Comparison of ENCODE assay signal across 8 cellular contexts in the genomic region with DNA sequence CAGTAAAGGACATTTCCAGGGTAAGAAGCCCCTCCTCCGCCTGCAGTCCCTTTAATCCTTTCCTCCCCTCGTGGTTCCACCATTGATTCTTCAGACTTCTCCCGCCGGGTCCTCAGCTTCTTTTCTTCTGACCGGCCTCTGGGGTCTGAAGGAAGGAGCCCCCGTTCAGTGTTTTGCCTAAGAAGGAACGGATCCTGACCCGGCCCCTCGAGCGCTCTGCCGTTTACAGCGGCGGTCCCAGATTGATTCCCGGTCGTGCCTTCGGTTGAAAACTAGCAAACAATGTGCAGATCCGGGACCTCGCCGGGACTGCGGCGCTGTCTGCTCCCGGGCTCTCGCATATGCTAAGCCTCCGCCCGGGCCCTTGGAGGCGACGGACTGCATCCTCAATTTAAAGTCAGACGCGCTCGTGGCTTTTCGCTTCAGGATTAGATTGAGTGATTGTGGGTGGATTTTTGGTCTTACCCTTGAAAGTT. TPM values are rescaled to one million over a fixed set of nuclear protein-coding genes. Genes with fewer than 3 reads are reported as not detected.
DNase-seq lines count a peak whose midpoint lies in the region; ATAC-seq, FAIRE-seq and TF ChIP-seq lines count a peak whose summit lies in the region.

No MANE protein-coding gene starts in this region.

- H3K9ac ChIP-seq in duodenal mucosa (ENCODE audit: low read depth in 1 of 2, low read length in 2 of 2), result peak overlapping the region; percentile 91 to 92

- peaks cover 59% of the 10 kb centered on the region for H3K4me1 Mint-ChIP-seq in activated CD4-positive, alpha-beta T cell treated with anti-CD3 and anti-CD28 coated beads, Interleukin-2, amount 10 ng/mL, durations not matched to agents 7 days and 5 days

- H3K9me3 ChIP-seq in duodenal mucosa (ENCODE audit: control insufficient read depth in 1 of 2, low read length in 2 of 2) (no peaks in the 10 kb centered on the region), right lobe of liver (no peaks in the 10 kb centered on the region)

- CTCF ChIA-PET in activated CD4-positive, alpha-beta T cell treated with anti-CD3 and anti-CD28 coated beads, Interleukin-2, amount 10 ng/mL, durations not matched to agents 7 days and 5 days (lab: Charles Lee), result interaction anchor here (0.7 kb wide), 1 partner anchor 532 kb away, joined by 3 read pairs; the partner anchor contains the start of gene CROT

- FAIRE-seq in H54 (lab: Jason Lieb, UNC), result peak; percentile 58

- POLR2A ChIA-PET in activated CD4-positive, alpha-beta T cell treated with anti-CD3 and anti-CD28 coated beads, Interleukin-2, amount 10 ng/mL, durations not matched to agents 7 days and 5 days (lab: Charles Lee), result no interaction called here

- H3K4me3 Mint-ChIP-seq in activated CD4-positive, alpha-beta T cell treated with anti-CD3 and anti-CD28 coated beads, Interleukin-2, amount 10 ng/mL, durations not matched to agents 7 days and 5 days, result peak overlapping the region; percentile 77

- peaks cover 55% of the 10 kb centered on the region for H3K36me3 Mint-ChIP-seq in activated CD4-positive, alpha-beta T cell treated with anti-CD3 and anti-CD28 coated beads, Interleukin-2, amount 10 ng/mL, durations not matched to agents 7 days and 5 days (ENCODE audit: low read depth)

- DNase-seq in CD1c-positive myeloid dendritic cell (ENCODE audit: extremely low spot score), result peak; percentile 64
- DNase-seq in H54 (ENCODE audit: insufficient read length, low spot score), result peak; percentile 14
- peak; percentile 66 for DNase-seq in NCI-H2171 treated with DMSO at 0.1 percent for 48 hours (lab: John Stamatoyannopoulos, UW)
- DNase-seq in activated CD4-positive, alpha-beta T cell treated with anti-CD3 and anti-CD28 coated beads, Interleukin-2, amount 10 ng/mL, durations not matched to agents 7 days and 5 days, result peak; percentile 61
- DNase-seq in right lobe of liver, result peak; percentile 72 to 82 (median 74)
- peak; percentile 52 for DNase-seq in stimulated activated CD4-positive, alpha-beta T cell treated with anti-CD3 and anti-CD28 coated beads, Interleukin-4, amount 100 ng/mL, for 1 hour

- H3K9me3 Mint-ChIP-seq in activated CD4-positive, alpha-beta T cell treated with anti-CD3 and anti-CD28 coated beads, Interleukin-2, amount 10 ng/mL, durations not matched to agents 7 days and 5 days, result peaks cover 10% of the 10 kb centered on the region

- intact Hi-C loops in right lobe of liver (cut with DNase I), result no loop called here

- ATAC-seq in right lobe of liver (peak; percentile 48 to 60 (median 54)), GM21825 (IDR thresholded peaks at IDR 0.05; ENCODE audit: unreplicated experiment) (no peak)

- no peaks in the 10 kb centered on the region for H3K27me3 ChIP-seq in duodenal mucosa (ENCODE audit: control insufficient read depth in 1 of 2, insufficient read depth in 2 of 2, low read length in 2 of 2)
- no peaks in the 10 kb centered on the region for H3K27me3 ChIP-seq in right lobe of liver

- peak overlapping the region; percentile 89 to 90 for H3K4me3 ChIP-seq in duodenal mucosa (ENCODE audit: low read depth in 1 of 2, low read length in 2 of 2)
- H3K4me3 ChIP-seq in right lobe of liver, result peak overlapping the region; percentile 76 to 88 (median 79)

- H3K4me1 ChIP-seq in duodenal mucosa (ENCODE audit: control insufficient read depth in 1 of 2, insufficient read depth in 2 of 2, low read length in 2 of 2), result peaks cover 16 to 22% of the 10 kb centered on the region in 2 donors
- H3K4me1 ChIP-seq in right lobe of liver, result peaks cover 0 to 17% (median 7%) of the 10 kb centered on the region in 4 donors

- H3K36me3 ChIP-seq in duodenal mucosa (ENCODE audit: control insufficient read depth in 1 of 2, insufficient read depth in 2 of 2, low read length in 2 of 2), result peaks cover 0 to 4% of the 10 kb centered on the region in 2 donors
- H3K36me3 ChIP-seq in right lobe of liver, result no peaks in the 10 kb centered on the region

- 0% methylated on average over 22 of the region's 31 CpGs for WGBS in right lobe of liver (ENCODE audit: insufficient coverage, low coverage, low lambda C conversion rate, missing lambda C conversion rate)

- H3K27ac Mint-ChIP-seq in activated CD4-positive, alpha-beta T cell treated with anti-CD3 and anti-CD28 coated beads, Interleukin-2, amount 10 ng/mL, durations not matched to agents 7 days and 5 days, result peak overlapping the region; percentile 99

- no peaks in the 10 kb centered on the region for H3K27me3 Mint-ChIP-seq in activated CD4-positive, alpha-beta T cell treated with anti-CD3 and anti-CD28 coated beads, Interleukin-2, amount 10 ng/mL, durations not matched to agents 7 days and 5 days

- no peak for TF ChIP-seq CTCF in right lobe of liver (IDR thresholded peaks at IDR 0.05)

- TF ChIP-seq POLR2A in H54 (IDR thresholded peaks at IDR 0.05; ENCODE audit: low read depth, low read length), result no peak
- TF ChIP-seq POLR2A in right lobe of liver (IDR thresholded peaks at IDR 0.05), result no peak

- H3K27ac ChIP-seq in duodenal mucosa (ENCODE audit: low read depth, low read length) (peak overlapping the region; percentile 90), right lobe of liver (peak overlapping the region; percentile 84 to 93 (median 92))

RNA-seq across cellular contexts. Expression of gene DBF4, which starts 0.5 kb away (rescaled TPM):
- 10 to 100 TPM; 68.8 to 75.7 TPM for total RNA-seq in activated CD4-positive, alpha-beta T cell treated with anti-CD3 and anti-CD28 coated beads, Interleukin-2, amount 10 ng/mL, durations not matched to agents 7 days and 5 days
- total RNA-seq in right lobe of liver, result 1 to 10 TPM; 2.3 to 7.6 (median 3.6) TPM

RNA-seq across cellular contexts. Expression of gene SLC25A40, which starts 0.6 kb away (rescaled TPM):
- 10 to 100 TPM; 49.7 to 55.7 TPM for total RNA-seq in activated CD4-positive, alpha-beta T cell treated with anti-CD3 and anti-CD28 coated beads, Interleukin-2, amount 10 ng/mL, durations not matched to agents 7 days and 5 days
- 10 to 100 TPM in 3 of 6 experiments, 1 to 10 TPM in 3; 6.1 to 27.0 (median 10.1) TPM for total RNA-seq in right lobe of liver

RNA-seq across cellular contexts. Expression of gene ADAM22, which starts 57.3 kb away (rescaled TPM):
- total RNA-seq in activated CD4-positive, alpha-beta T cell treated with anti-CD3 and anti-CD28 coated beads, Interleukin-2, amount 10 ng/mL, durations not matched to agents 7 days and 5 days, result 1 to 10 TPM in 1 of 2 experiments, under 1 TPM in 1; 0.96 to 1.1 TPM
- under 1 TPM; 0.06 to 0.32 (median 0.10) TPM for total RNA-seq in right lobe of liver

Comparison
In these comparisons a context has a peak if more than half of its experiments do, and no peak if none do; other contexts are left out.
1. DNase-seq: peak in every context shown above with its lines; median percentile 74 in right lobe of liver; 66 in NCI-H2171 treated with DMSO at 0.1 percent for 48 hours; 64 in CD1c-positive myeloid dendritic cell; 61 in activated CD4-positive, alpha-beta T cell treated with anti-CD3 and anti-CD28 coated beads, Interleukin-2, amount 10 ng/mL, durations not matched to agents 7 days and 5 days; 52 in stimulated activated CD4-positive, alpha-beta T cell treated with anti-CD3 and anti-CD28 coated beads, Interleukin-4, amount 100 ng/mL, for 1 hour; 14 in H54.
2. RNA of gene DBF4, which starts 0.5 kb away (total RNA-seq): 68.8 to 75.7 TPM in activated CD4-positive, alpha-beta T cell treated with anti-CD3 and anti-CD28 coated beads, Interleukin-2, amount 10 ng/mL, durations not matched to agents 7 days and 5 days; 2.3 to 7.6 TPM in right lobe of liver; every median in the first group is over 4 times any median in the second.